ENCODE assay signal across 17 cellular contexts in the genomic region with DNA sequence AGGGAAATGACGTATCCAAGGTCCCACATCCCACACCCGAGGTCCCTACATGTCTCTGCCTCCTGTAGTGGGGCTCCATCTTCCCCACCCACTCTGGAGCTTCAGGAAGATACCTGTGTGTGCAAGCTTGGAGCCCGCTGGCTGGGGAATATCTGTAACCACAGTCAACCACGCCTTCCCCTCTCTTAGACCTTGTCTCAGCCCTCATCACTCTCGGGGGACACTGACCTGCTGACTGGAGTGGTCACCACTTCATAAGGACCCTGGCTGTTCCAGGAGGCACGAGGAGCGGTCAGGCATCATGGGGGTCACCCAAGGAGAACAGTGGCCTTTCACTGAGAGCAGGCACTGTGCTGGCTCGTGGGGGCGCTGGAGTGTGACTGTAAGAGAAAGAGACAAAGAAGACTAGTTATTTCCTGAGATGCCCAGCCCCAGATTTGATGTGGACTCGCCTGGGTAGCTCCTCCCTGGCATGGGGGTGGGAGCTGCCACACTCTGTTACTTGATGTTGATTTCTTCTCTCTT. TPM values are rescaled to one million over a fixed set of nuclear protein-coding genes. Genes with fewer than 3 reads are reported as not detected.
DNase-seq lines count a peak whose midpoint lies in the region; ATAC-seq and TF ChIP-seq lines count a peak whose summit lies in the region.
"Had no signal": no experiment of that assay in that cellular context is flagged by ENCODE, and none has a peak within 500 bp of the region (broad histone marks: within the 10 kb centered on the region; RNA-seq: fewer than 3 reads in every experiment).

No MANE protein-coding gene starts in this region.

- POLR2A ChIA-PET in WTC11 (lab: Charles Lee): no interaction called here

- H3K9me3 ChIP-seq in right atrium auricular region (no peaks in the 10 kb centered on the region), testis (no peaks in the 10 kb centered on the region)
- H3K9me3 ChIP-seq: Caco-2 had no signal

- no peaks in the 10 kb centered on the region for H3K36me3 Mint-ChIP-seq in WTC11

- H3K4me3 Mint-ChIP-seq in WTC11: no peak overlapping the region

- peak; percentile 44 for DNase-seq in right atrium auricular region (ENCODE audit: low spot score)
- no peak for DNase-seq in cardiac septum (ENCODE audit: low spot score)
- DNase-seq in WTC11 (ENCODE audit: low spot score): peak; percentile 27
- peak; percentile 41 for DNase-seq in islet precursor cell
- DNase-seq in testis: no peak
- DNase-seq in amygdala (lab: John Stamatoyannopoulos, UW): no peak
- DNase-seq in putamen (ENCODE audit: low spot score): no peak
- DNase-seq: Caco-2, DMS53, Karpas-422, MM.1S, NCI-H187, SIG-M5 had no signal

- CTCF ChIA-PET in WTC11 (lab: Charles Lee): interaction anchor here (0.6 to 1.5 kb wide), 5 partner anchors 50 to 662 kb away, joined by 3 to 5 read pairs (median 3); a partner anchor contains a TSS

- peak; percentile 55 for ATAC-seq in WTC11
- ATAC-seq in HG03196 (IDR thresholded peaks at IDR 0.05; ENCODE audit: unreplicated experiment): no peak
- ATAC-seq: HepG2 had no signal

- no peaks in the 10 kb centered on the region; the same call in 1 of the 2 replicates for H3K27me3 Mint-ChIP-seq in WTC11 (ENCODE audit: low read depth)

- H3K27ac ChIP-seq in right atrium auricular region: no peak overlapping the region
- no peak overlapping the region for H3K27ac ChIP-seq in testis
- H3K27ac ChIP-seq: C4-2B had no signal

- WGBS in testis, 2 donors: 75 to 79% methylated on average over 10 of the region's 10 CpGs

- H3K27ac Mint-ChIP-seq in WTC11: no peak overlapping the region

- no peak for TF ChIP-seq POLR2A in testis (IDR thresholded peaks at IDR 0.05)

- no peaks in the 10 kb centered on the region for H3K9me3 Mint-ChIP-seq in WTC11

- H3K36me3 ChIP-seq in right atrium auricular region (no peaks in the 10 kb centered on the region), testis (ENCODE audit: low read depth, missing control alignments) (no peaks in the 10 kb centered on the region)

- intact Hi-C loops in cardiac septum (cut with DNase I) (no loop called here), testis (cut with DNase I; ENCODE audit: low total_unique reads) (no loop called here)

- H3K27me3 ChIP-seq in right atrium auricular region (no peaks in the 10 kb centered on the region), testis (no peaks in the 10 kb centered on the region)

- H3K4me1 Mint-ChIP-seq in WTC11: peaks cover 32% of the 10 kb centered on the region

- H3K4me3 ChIP-seq in right atrium auricular region (no peak overlapping the region), testis (no peak overlapping the region)

- TF ChIP-seq CTCF in right atrium auricular region (IDR thresholded peaks at IDR 0.05): no peak
- TF ChIP-seq CTCF in WTC11 (IDR thresholded peaks at IDR 0.05): no peak
- no peak for TF ChIP-seq CTCF in testis (IDR thresholded peaks at IDR 0.05)

- no peaks in the 10 kb centered on the region for H3K4me1 ChIP-seq in right atrium auricular region
- H3K4me1 ChIP-seq in testis: no peaks in the 10 kb centered on the region

TF ChIP-seq in WTC11, 78 proteins besides CTCF, POLR2A, EP300 and RAD21 (continues in another document):
- TF ChIP-seq CREB1 (CRISPR knock-in tag; IDR thresholded peaks at IDR 0.05) (no peak), TCF7 (CRISPR knock-in tag; IDR thresholded peaks at IDR 0.05; ENCODE audit: low read depth) (no peak), SOX15 (CRISPR knock-in tag; IDR thresholded peaks at IDR 0.05) (no peak), RORB (CRISPR knock-in tag; IDR thresholded peaks at IDR 0.05) (no peak), GRHL2 (CRISPR knock-in tag; IDR thresholded peaks at IDR 0.05; ENCODE audit: insufficient replicate concordance, severe bottlenecking) (no peak), NFE2L1 (CRISPR knock-in tag; IDR thresholded peaks at IDR 0.05) (no peak), IRF2 (CRISPR knock-in tag; IDR thresholded peaks at IDR 0.05; ENCODE audit: borderline replicate concordance, low read depth) (no peak)
- TF ChIP-seq, protein P1, sequence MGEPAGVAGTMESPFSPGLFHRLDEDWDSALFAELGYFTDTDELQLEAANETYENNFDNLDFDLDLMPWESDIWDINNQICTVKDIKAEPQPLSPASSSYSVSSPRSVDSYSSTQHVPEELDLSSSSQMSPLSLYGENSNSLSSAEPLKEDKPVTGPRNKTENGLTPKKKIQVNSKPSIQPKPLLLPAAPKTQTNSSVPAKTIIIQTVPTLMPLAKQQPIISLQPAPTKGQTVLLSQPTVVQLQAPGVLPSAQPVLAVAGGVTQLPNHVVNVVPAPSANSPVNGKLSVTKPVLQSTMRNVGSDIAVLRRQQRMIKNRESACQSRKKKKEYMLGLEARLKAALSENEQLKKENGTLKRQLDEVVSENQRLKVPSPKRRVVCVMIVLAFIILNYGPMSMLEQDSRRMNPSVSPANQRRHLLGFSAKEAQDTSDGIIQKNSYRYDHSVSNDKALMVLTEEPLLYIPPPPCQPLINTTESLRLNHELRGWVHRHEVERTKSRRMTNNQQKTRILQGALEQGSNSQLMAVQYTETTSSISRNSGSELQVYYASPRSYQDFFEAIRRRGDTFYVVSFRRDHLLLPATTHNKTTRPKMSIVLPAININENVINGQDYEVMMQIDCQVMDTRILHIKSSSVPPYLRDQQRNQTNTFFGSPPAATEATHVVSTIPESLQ (CRISPR knock-in tag; IDR thresholded peaks at IDR 0.05): no peak
- TF ChIP-seq, protein P2, sequence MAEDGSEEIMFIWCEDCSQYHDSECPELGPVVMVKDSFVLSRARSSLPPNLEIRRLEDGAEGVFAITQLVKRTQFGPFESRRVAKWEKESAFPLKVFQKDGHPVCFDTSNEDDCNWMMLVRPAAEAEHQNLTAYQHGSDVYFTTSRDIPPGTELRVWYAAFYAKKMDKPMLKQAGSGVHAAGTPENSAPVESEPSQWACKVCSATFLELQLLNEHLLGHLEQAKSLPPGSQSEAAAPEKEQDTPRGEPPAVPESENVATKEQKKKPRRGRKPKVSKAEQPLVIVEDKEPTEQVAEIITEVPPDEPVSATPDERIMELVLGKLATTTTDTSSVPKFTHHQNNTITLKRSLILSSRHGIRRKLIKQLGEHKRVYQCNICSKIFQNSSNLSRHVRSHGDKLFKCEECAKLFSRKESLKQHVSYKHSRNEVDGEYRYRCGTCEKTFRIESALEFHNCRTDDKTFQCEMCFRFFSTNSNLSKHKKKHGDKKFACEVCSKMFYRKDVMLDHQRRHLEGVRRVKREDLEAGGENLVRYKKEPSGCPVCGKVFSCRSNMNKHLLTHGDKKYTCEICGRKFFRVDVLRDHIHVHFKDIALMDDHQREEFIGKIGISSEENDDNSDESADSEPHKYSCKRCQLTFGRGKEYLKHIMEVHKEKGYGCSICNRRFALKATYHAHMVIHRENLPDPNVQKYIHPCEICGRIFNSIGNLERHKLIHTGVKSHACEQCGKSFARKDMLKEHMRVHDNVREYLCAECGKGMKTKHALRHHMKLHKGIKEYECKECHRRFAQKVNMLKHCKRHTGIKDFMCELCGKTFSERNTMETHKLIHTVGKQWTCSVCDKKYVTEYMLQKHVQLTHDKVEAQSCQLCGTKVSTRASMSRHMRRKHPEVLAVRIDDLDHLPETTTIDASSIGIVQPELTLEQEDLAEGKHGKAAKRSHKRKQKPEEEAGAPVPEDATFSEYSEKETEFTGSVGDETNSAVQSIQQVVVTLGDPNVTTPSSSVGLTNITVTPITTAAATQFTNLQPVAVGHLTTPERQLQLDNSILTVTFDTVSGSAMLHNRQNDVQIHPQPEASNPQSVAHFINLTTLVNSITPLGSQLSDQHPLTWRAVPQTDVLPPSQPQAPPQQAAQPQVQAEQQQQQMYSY (CRISPR knock-in tag; IDR thresholded peaks at IDR 0.05): no peak
- TF ChIP-seq, protein P3, sequence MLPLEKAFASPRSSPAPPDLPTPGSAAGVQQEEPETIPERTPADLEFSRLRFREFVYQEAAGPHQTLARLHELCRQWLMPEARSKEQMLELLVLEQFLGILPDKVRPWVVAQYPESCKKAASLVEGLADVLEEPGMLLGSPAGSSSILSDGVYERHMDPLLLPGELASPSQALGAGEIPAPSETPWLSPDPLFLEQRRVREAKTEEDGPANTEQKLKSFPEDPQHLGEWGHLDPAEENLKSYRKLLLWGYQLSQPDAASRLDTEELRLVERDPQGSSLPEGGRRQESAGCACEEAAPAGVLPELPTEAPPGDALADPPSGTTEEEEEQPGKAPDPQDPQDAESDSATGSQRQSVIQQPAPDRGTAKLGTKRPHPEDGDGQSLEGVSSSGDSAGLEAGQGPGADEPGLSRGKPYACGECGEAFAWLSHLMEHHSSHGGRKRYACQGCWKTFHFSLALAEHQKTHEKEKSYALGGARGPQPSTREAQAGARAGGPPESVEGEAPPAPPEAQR (CRISPR knock-in tag; IDR thresholded peaks at IDR 0.05): no peak
- TF ChIP-seq, protein P4, sequence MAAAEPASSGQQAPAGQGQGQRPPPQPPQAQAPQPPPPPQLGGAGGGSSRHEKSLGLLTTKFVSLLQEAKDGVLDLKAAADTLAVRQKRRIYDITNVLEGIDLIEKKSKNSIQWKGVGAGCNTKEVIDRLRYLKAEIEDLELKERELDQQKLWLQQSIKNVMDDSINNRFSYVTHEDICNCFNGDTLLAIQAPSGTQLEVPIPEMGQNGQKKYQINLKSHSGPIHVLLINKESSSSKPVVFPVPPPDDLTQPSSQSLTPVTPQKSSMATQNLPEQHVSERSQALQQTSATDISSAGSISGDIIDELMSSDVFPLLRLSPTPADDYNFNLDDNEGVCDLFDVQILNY (CRISPR knock-in tag; IDR thresholded peaks at IDR 0.05): no peak
- TF ChIP-seq, protein P5, sequence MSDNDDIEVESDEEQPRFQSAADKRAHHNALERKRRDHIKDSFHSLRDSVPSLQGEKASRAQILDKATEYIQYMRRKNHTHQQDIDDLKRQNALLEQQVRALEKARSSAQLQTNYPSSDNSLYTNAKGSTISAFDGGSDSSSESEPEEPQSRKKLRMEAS (CRISPR knock-in tag; IDR thresholded peaks at IDR 0.05): no peak

RNA-seq across cellular contexts. Expression of a gene that starts 48.6 kb away (rescaled TPM):
- total RNA-seq in right atrium auricular region (under 1 TPM; 0.22 to 0.59 TPM), cardiac septum (5.6 TPM), WTC11 (2021) (0.04 to 0.05 TPM in 2 of 3 replicates, not detected in the other), testis (under 1 TPM in 1 of 2 donors, not detected in 1; 0.06 TPM)
- polyA plus RNA-seq in testis (ENCODE audit: insufficient read depth, low read depth, low replicate concordance): 1.6 TPM
- total RNA-seq: A172 had no signal

RNA-seq across cellular contexts. Expression of a gene that starts 50.6 kb away (rescaled TPM):
- total RNA-seq in right atrium auricular region (10 to 100 TPM; 14.4 to 14.6 TPM), cardiac septum (25.2 TPM), WTC11 (2021) (21.7 to 23.7 TPM (median 22.8 TPM) in 3 replicates), testis (10 to 100 TPM; 58.4 to 75.0 TPM)
- 49.0 TPM for polyA plus RNA-seq in testis (ENCODE audit: insufficient read depth, low read depth, low replicate concordance)

Comparison
In these comparisons a context has a peak if more than half of its experiments do, and no peak if none do; other contexts are left out.
1. DNase-seq: peak in right atrium auricular region (single experiment), WTC11 (single experiment) and islet precursor cell (single experiment); none in cardiac septum (single experiment), testis (single experiment), amygdala (0 of 56) and putamen (single experiment).